ENCODE assay signal across 11 cellular contexts in the genomic region with DNA sequence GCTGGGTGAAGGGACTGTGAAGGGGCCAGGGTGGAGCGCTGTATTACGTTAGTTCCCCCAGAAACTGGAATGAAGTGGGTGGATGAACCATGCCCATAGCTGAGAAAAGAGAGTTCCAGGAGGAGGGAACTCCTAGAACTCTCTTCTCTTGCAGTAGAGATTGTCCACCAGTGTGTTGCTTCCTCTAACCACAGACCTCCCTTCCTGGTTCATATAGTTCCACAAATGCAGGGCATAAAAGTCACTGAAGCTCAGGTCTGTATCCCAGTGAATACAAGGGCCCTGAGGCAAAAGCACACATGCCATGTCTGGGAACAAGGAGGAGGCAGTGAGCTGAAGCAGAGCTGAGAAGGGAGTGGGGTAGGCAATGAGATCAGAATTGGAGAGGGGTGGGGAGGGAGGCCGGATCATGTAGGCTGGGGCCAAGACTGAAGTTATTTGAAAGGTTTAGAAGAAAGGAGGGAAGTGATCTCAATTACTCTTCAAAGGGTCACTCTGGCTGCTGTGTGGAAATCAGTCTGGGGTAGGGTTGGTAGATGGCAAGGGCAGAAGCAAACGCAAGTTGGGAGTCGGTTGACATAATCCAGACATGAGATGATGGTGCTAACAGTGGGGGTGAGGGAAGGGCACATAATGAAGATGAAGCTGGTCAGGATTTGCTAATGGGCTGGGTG. TPM values are rescaled to one million over a fixed set of nuclear protein-coding genes. Genes with fewer than 3 reads are reported as not detected.
A peak's percentile ranks its signal among the peaks of the same experiment; 100 is the strongest.
DNase-seq lines count a peak whose midpoint lies in the region; ATAC-seq and TF ChIP-seq lines count a peak whose summit lies in the region.
"Had no signal": no experiment of that assay in that cellular context is flagged by ENCODE, and none has a peak within 500 bp of the region (broad histone marks: within the 10 kb centered on the region; RNA-seq: fewer than 3 reads in every experiment).

No MANE protein-coding gene starts in this region.

- no CpG with 5 or more reads among the region's 5 CpGs for WGBS in trophoblast cell (ENCODE audit: extremely low coverage, insufficient coverage, insufficient read length)

- H4K91ac ChIP-seq in trophoblast cell (ENCODE audit: low read depth, low read length) = no peak overlapping the region

- H3K4me3 ChIP-seq in RWPE2 (ENCODE audit: severe bottlenecking) = no peak overlapping the region
- no peak overlapping the region for H3K4me3 ChIP-seq in trophoblast cell (ENCODE audit: low read depth, low read length)

- H2AK5ac ChIP-seq in trophoblast cell (ENCODE audit: low read length) = no peak overlapping the region

- H3K23ac ChIP-seq in trophoblast cell (ENCODE audit: low read length) = no peak overlapping the region

- no peaks in the 10 kb centered on the region for H3K79me1 ChIP-seq in trophoblast cell (ENCODE audit: low read length)

- no peak overlapping the region for H3K4ac ChIP-seq in trophoblast cell (ENCODE audit: low read depth, low read length)

- no peaks in the 10 kb centered on the region for H3K36me3 ChIP-seq in RWPE2 (ENCODE audit: low read depth)
- H3K36me3 ChIP-seq in trophoblast cell (ENCODE audit: control insufficient read depth in 1 of 2, insufficient read depth in 2 of 2, low read length in 2 of 2) = no peaks in the 10 kb centered on the region

- H2AFZ ChIP-seq in trophoblast cell (ENCODE audit: insufficient read depth, low read length, poor library complexity) = no peak overlapping the region

- H3K14ac ChIP-seq in trophoblast cell (ENCODE audit: low read length) = no peak overlapping the region

- DNase-seq in EH (ENCODE audit: low read depth) = peak; percentile 80
- no peak for DNase-seq in RWPE2 (ENCODE audit: low spot score)
- DNase-seq in foreskin keratinocyte = peak in 1 of 2 donors; percentile 10
- peak in 1 of 2 donors; percentile 12 for DNase-seq in trophoblast cell
- no peak for DNase-seq in activated CD4-positive, alpha-beta T cell treated with anti-CD3 and anti-CD28 coated beads, Interleukin-2, amount 50 U/mL, for 1 hour
- no peak for DNase-seq in NCI-H774 (lab: John Stamatoyannopoulos, UW)
- no peak for DNase-seq in NCI-H187 (lab: John Stamatoyannopoulos, UW)
- DNase-seq: cerebellar nuclear complex, NCI-H2081 treated with DMSO at 0.1 percent for 48 hours had no signal

- peak overlapping the region; percentile 16 for H2BK5ac ChIP-seq in trophoblast cell (ENCODE audit: low read depth, low read length, poor library complexity)

- no peak overlapping the region for H3K18ac ChIP-seq in trophoblast cell (ENCODE audit: low read length)

- no peaks in the 10 kb centered on the region for H3K9me3 ChIP-seq in RWPE2 (ENCODE audit: severe bottlenecking)
- H3K9me3 ChIP-seq in trophoblast cell (ENCODE audit: insufficient read depth, low read depth, low read length) = peaks cover 2% of the 10 kb centered on the region

- H3K27me3 ChIP-seq in RWPE2 (ENCODE audit: insufficient read depth, poor library complexity, severe bottlenecking) (no peaks in the 10 kb centered on the region), foreskin keratinocyte (peaks cover 6% of the 10 kb centered on the region), trophoblast cell (ENCODE audit: insufficient read depth, low read length) (no peaks in the 10 kb centered on the region)

- no peak overlapping the region for H3K27ac ChIP-seq in RWPE2 (ENCODE audit: poor library complexity, severe bottlenecking)
- no peak overlapping the region for H3K27ac ChIP-seq in foreskin keratinocyte
- H3K27ac ChIP-seq in trophoblast cell (ENCODE audit: low read depth, low read length) = peak overlapping the region; percentile 79

- no peak overlapping the region for H2BK12ac ChIP-seq in trophoblast cell (ENCODE audit: low read length)

- H4K8ac ChIP-seq in trophoblast cell (ENCODE audit: low read depth, low read length) = no peak overlapping the region

- no peak overlapping the region for H3K9ac ChIP-seq in trophoblast cell (ENCODE audit: low read length)

- H3K4me2 ChIP-seq in trophoblast cell (ENCODE audit: low read length) = peak overlapping the region; percentile 36

- peak; percentile 36; the same call in 1 of the 3 replicates for ATAC-seq in RWPE2 (ENCODE audit: low read depth)
- ATAC-seq in foreskin keratinocyte = peak; percentile 25
- ATAC-seq in HG02759 (IDR thresholded peaks at IDR 0.05; ENCODE audit: unreplicated experiment) = no peak

- H3K4me1 ChIP-seq in RWPE2 (ENCODE audit: insufficient read depth, poor library complexity, severe bottlenecking) (no peaks in the 10 kb centered on the region), foreskin keratinocyte (no peaks in the 10 kb centered on the region), trophoblast cell (ENCODE audit: control insufficient read depth in 1 of 2, insufficient read depth in 2 of 2, low read length in 2 of 2) (peaks cover 0 to 2% of the 10 kb centered on the region in 2 experiments)

- H2BK120ac ChIP-seq in trophoblast cell (ENCODE audit: insufficient read depth, low read length, poor library complexity) = no peak overlapping the region

- no peak for TF ChIP-seq CTCF in RWPE2 (IDR thresholded peaks at IDR 0.05; ENCODE audit: poor library complexity, severe bottlenecking)
- TF ChIP-seq CTCF in foreskin keratinocyte (conservative IDR thresholded peaks at IDR 0.05) = no peak

- no peak overlapping the region for H4K12ac ChIP-seq in trophoblast cell (ENCODE audit: low read depth, low read length)

- no peaks in the 10 kb centered on the region for H3K79me2 ChIP-seq in trophoblast cell (ENCODE audit: control insufficient read depth, insufficient read depth, low read length, poor library complexity)

RNA-seq across cellular contexts. Expression of a gene that starts 6.5 kb away (rescaled TPM):
- total RNA-seq in foreskin keratinocyte = not detected in 2 replicates
- polyA plus RNA-seq in foreskin keratinocyte = not detected in 2 replicates
- not detected in 2 replicates for polyA plus RNA-seq in trophoblast cell (2013)
- total RNA-seq: kidney epithelial cell had no signal

RNA-seq across cellular contexts. Expression of a gene that starts 10.3 kb away (rescaled TPM):
- total RNA-seq in foreskin keratinocyte = 5.0 and 7.6 TPM in 2 replicates
- polyA plus RNA-seq in foreskin keratinocyte = 1.7 and 2.0 TPM in 2 replicates
- polyA plus RNA-seq in trophoblast cell (2013) = 2.7 and 3.5 TPM in 2 replicates

RNA-seq across cellular contexts. Expression of a gene that starts 49.0 kb away (rescaled TPM):
- 18.6 TPM in 2 replicates for total RNA-seq in foreskin keratinocyte
- polyA plus RNA-seq in foreskin keratinocyte = 9.0 and 10.3 TPM in 2 replicates
- polyA plus RNA-seq in trophoblast cell (2013) = 8.9 and 9.4 TPM in 2 replicates
